In genomic region chr6:101284131-101284530, GRCh38 we compare ENCODE assay signal across 37 cellular contexts.
"Had no signal": no experiment of that assay in that cellular context is flagged by ENCODE, and none has a peak within 500 bp of the region (broad histone marks: within the 10 kb centered on the region; RNA-seq: fewer than 3 reads in every experiment).

No MANE protein-coding gene starts in this region.

- H3K36me3 Mint-ChIP-seq: activated CD8-positive, alpha-beta memory T cell treated with anti-CD3 and anti-CD28 coated beads, Interleukin-2, amount 10 ng/mL, durations not matched to agents 7 days and 5 days; activated naive CD4-positive, alpha-beta T cell treated with anti-CD3 and anti-CD28 coated beads, Interleukin-2, amount 10 ng/mL, durations not matched to agents 7 days and 5 days; activated naive CD4-positive, alpha-beta T cell treated with anti-CD3 and anti-CD28 coated beads, Interleukin-2, amount 50 U/mL, for 24 hours; activated naive CD8-positive, alpha-beta T cell; activated naive CD8-positive, alpha-beta T cell treated with anti-CD3 and anti-CD28 coated beads, Interleukin-2, amount 10 ng/mL, durations not matched to agents 7 days and 5 days; brain had no signal

- H3K9me3 Mint-ChIP-seq: activated naive CD4-positive, alpha-beta T cell treated with anti-CD3 and anti-CD28 coated beads, Interleukin-2, amount 50 U/mL, for 24 hours; activated naive CD8-positive, alpha-beta T cell treated with anti-CD3 and anti-CD28 coated beads, Interleukin-2, amount 50 U/mL, for 24 hours; activated T-cell treated with anti-CD3 and anti-CD28 coated beads, Interleukin-2, amount 50 U/mL, for 24 hours; central memory CD8-positive, alpha-beta T cell; T-helper 2 cell treated with Interferon-gamma antibody and Interleukin-4, amounts not matched to agents 5 μg/mL and 100 μg/mL, for 36 hours had no signal

- H3K36me3 ChIP-seq: ascending aorta, cardiac muscle cell had no signal

- H3K4me3 ChIP-seq: ascending aorta, cardiac muscle cell had no signal

- H3K27me3 Mint-ChIP-seq: activated CD4-positive, alpha-beta memory T cell treated with anti-CD3 and anti-CD28 coated beads, Interleukin-2, amount 10 ng/mL, durations not matched to agents 7 days and 5 days; activated CD4-positive, alpha-beta T cell treated with anti-CD3 and anti-CD28 coated beads for 36 hours; activated CD4-positive, alpha-beta T cell treated with anti-CD3 and anti-CD28 coated beads, Interleukin-2, amount 10 ng/mL, durations not matched to agents 7 days and 5 days; activated CD8-positive, alpha-beta memory T cell treated with anti-CD3 and anti-CD28 coated beads, Interleukin-2, amount 10 ng/mL, durations not matched to agents 7 days and 5 days; activated naive CD4-positive, alpha-beta T cell treated with anti-CD3 and anti-CD28 coated beads, Interleukin-2, amount 10 ng/mL, durations not matched to agents 7 days and 5 days; activated naive CD4-positive, alpha-beta T cell treated with anti-CD3 and anti-CD28 coated beads, Interleukin-2, amount 50 U/mL, for 24 hours; activated naive CD8-positive, alpha-beta T cell; activated naive CD8-positive, alpha-beta T cell treated with anti-CD3 and anti-CD28 coated beads, Interleukin-2, amount 10 ng/mL, durations not matched to agents 7 days and 5 days; activated naive CD8-positive, alpha-beta T cell treated with anti-CD3 and anti-CD28 coated beads, Interleukin-2, amount 50 U/mL, for 24 hours; activated T-cell treated with anti-CD3 and anti-CD28 coated beads, Interleukin-2, amount 50 U/mL, for 24 hours; central memory CD8-positive, alpha-beta T cell had no signal

- H3K9me3 ChIP-seq: ascending aorta had no signal

- H3K4me1 Mint-ChIP-seq: activated CD4-positive, alpha-beta memory T cell treated with anti-CD3 and anti-CD28 coated beads, Interleukin-2, amount 10 ng/mL, durations not matched to agents 7 days and 5 days; activated CD4-positive, alpha-beta T cell treated with anti-CD3 and anti-CD28 coated beads for 36 hours; activated CD4-positive, alpha-beta T cell treated with anti-CD3 and anti-CD28 coated beads, Interleukin-2, amount 10 ng/mL, durations not matched to agents 7 days and 5 days; activated CD8-positive, alpha-beta memory T cell treated with anti-CD3 and anti-CD28 coated beads, Interleukin-2, amount 10 ng/mL, durations not matched to agents 7 days and 5 days; activated naive CD4-positive, alpha-beta T cell treated with anti-CD3 and anti-CD28 coated beads, Interleukin-2, amount 10 ng/mL, durations not matched to agents 7 days and 5 days; activated naive CD4-positive, alpha-beta T cell treated with anti-CD3 and anti-CD28 coated beads, Interleukin-2, amount 50 U/mL, for 24 hours; activated naive CD8-positive, alpha-beta T cell treated with anti-CD3 and anti-CD28 coated beads, Interleukin-2, amount 10 ng/mL, durations not matched to agents 7 days and 5 days; activated naive CD8-positive, alpha-beta T cell treated with anti-CD3 and anti-CD28 coated beads, Interleukin-2, amount 50 U/mL, for 24 hours; brain; central memory CD8-positive, alpha-beta T cell had no signal

- H3K4me3 Mint-ChIP-seq: activated CD4-positive, alpha-beta memory T cell treated with anti-CD3 and anti-CD28 coated beads, Interleukin-2, amount 10 ng/mL, durations not matched to agents 7 days and 5 days; activated CD4-positive, alpha-beta T cell treated with anti-CD3 and anti-CD28 coated beads for 36 hours; activated CD4-positive, alpha-beta T cell treated with anti-CD3 and anti-CD28 coated beads, Interleukin-2, amount 10 ng/mL, durations not matched to agents 7 days and 5 days; activated CD8-positive, alpha-beta memory T cell treated with anti-CD3 and anti-CD28 coated beads, Interleukin-2, amount 10 ng/mL, durations not matched to agents 7 days and 5 days; activated CD8-positive, alpha-beta T cell treated with anti-CD3 and anti-CD28 coated beads, Interleukin-2, amount 10 ng/mL, durations not matched to agents 7 days and 5 days; activated naive CD4-positive, alpha-beta T cell treated with anti-CD3 and anti-CD28 coated beads, Interleukin-2, amount 10 ng/mL, durations not matched to agents 7 days and 5 days; activated naive CD4-positive, alpha-beta T cell treated with anti-CD3 and anti-CD28 coated beads, Interleukin-2, amount 50 U/mL, for 24 hours; activated naive CD8-positive, alpha-beta T cell; activated naive CD8-positive, alpha-beta T cell treated with anti-CD3 and anti-CD28 coated beads, Interleukin-2, amount 10 ng/mL, durations not matched to agents 7 days and 5 days; activated naive CD8-positive, alpha-beta T cell treated with anti-CD3 and anti-CD28 coated beads, Interleukin-2, amount 50 U/mL, for 24 hours; activated T-cell treated with anti-CD3 and anti-CD28 coated beads, Interleukin-2, amount 50 U/mL, for 24 hours; brain; central memory CD8-positive, alpha-beta T cell; T-helper 1 cell treated with Interleukin-12 subunit alpha and Interleukin-12 subunit beta and Interleukin-4 antibody, amounts not matched to agents 30 μg/mL and 1 μg/mL, for 36 hours; T-helper 2 cell treated with Interferon-gamma antibody and Interleukin-4, amounts not matched to agents 5 μg/mL and 100 μg/mL, for 36 hours had no signal

- H3K4me1 ChIP-seq: ascending aorta had no signal

- DNase-seq: activated CD4-positive, alpha-beta memory T cell treated with anti-CD3 and anti-CD28 coated beads, Interleukin-2, amount 10 ng/mL, durations not matched to agents 7 days and 5 days; activated CD4-positive, alpha-beta T cell treated with anti-CD3 and anti-CD28 coated beads for 1 hour; activated CD4-positive, alpha-beta T cell treated with anti-CD3 and anti-CD28 coated beads for 36 hours; activated CD4-positive, alpha-beta T cell treated with anti-CD3 and anti-CD28 coated beads for 48 hours; activated CD4-positive, alpha-beta T cell treated with anti-CD3 and anti-CD28 coated beads, Interleukin-2, amount 10 ng/mL, durations not matched to agents 7 days and 5 days; activated CD4-positive, alpha-beta T cell treated with anti-CD3 and anti-CD28 coated beads, Interleukin-2, amount 50 U/mL, for 48 hours; activated CD4-positive, CD25-positive, alpha-beta regulatory T cell; activated CD8-positive, alpha-beta memory T cell treated with anti-CD3 and anti-CD28 coated beads for 24 hours; activated CD8-positive, alpha-beta memory T cell treated with anti-CD3 and anti-CD28 coated beads, Interleukin-2, amount 10 ng/mL, durations not matched to agents 7 days and 5 days; activated CD8-positive, alpha-beta memory T cell treated with anti-CD3 and anti-CD28 coated beads, Interleukin-2, amount 50 U/mL, for 48 hours; activated CD8-positive, alpha-beta T cell treated with anti-CD3 and anti-CD28 coated beads, Interleukin-2, amount 10 ng/mL, durations not matched to agents 7 days and 5 days; activated effector memory CD4-positive, alpha-beta T cell treated with Interleukin-2 at 50 U/mL for 16 hours; activated gamma-delta T cell; activated naive CD4-positive, alpha-beta T cell treated with anti-CD3 and anti-CD28 coated beads, Interleukin-2, amount 10 ng/mL, durations not matched to agents 7 days and 5 days; activated naive CD4-positive, alpha-beta T cell treated with Interleukin-2 at 50 U/mL for 16 hours; activated naive CD8-positive, alpha-beta T cell treated with anti-CD3 and anti-CD28 coated beads, Interleukin-2, amount 10 ng/mL, durations not matched to agents 7 days and 5 days; activated naive CD8-positive, alpha-beta T cell treated with anti-CD3 and anti-CD28 coated beads, Interleukin-2, amount 50 U/mL, for 24 hours; activated T-cell treated with anti-CD3 and anti-CD28 coated beads, Interleukin-2, amount 50 U/mL, for 24 hours; activated T-cell treated with anti-CD3 and anti-CD28 coated beads, Interleukin-2, amount 50 U/mL, for 48 hours; amygdala; anterior cingulate cortex; caudate nucleus; cerebellar nuclear complex; T-helper 1 cell; T-helper 2 cell; T-helper 9 cell had no signal

- H3K27me3 ChIP-seq: ascending aorta, cardiac muscle cell had no signal

- H3K27ac Mint-ChIP-seq: activated CD4-positive, alpha-beta memory T cell treated with anti-CD3 and anti-CD28 coated beads, Interleukin-2, amount 10 ng/mL, durations not matched to agents 7 days and 5 days; activated CD4-positive, alpha-beta T cell treated with anti-CD3 and anti-CD28 coated beads for 36 hours; activated CD4-positive, alpha-beta T cell treated with anti-CD3 and anti-CD28 coated beads, Interleukin-2, amount 10 ng/mL, durations not matched to agents 7 days and 5 days; activated CD8-positive, alpha-beta memory T cell treated with anti-CD3 and anti-CD28 coated beads, Interleukin-2, amount 10 ng/mL, durations not matched to agents 7 days and 5 days; activated CD8-positive, alpha-beta T cell treated with anti-CD3 and anti-CD28 coated beads, Interleukin-2, amount 10 ng/mL, durations not matched to agents 7 days and 5 days; activated naive CD4-positive, alpha-beta T cell treated with anti-CD3 and anti-CD28 coated beads, Interleukin-2, amount 10 ng/mL, durations not matched to agents 7 days and 5 days; activated naive CD4-positive, alpha-beta T cell treated with anti-CD3 and anti-CD28 coated beads, Interleukin-2, amount 50 U/mL, for 24 hours; activated naive CD8-positive, alpha-beta T cell; activated naive CD8-positive, alpha-beta T cell treated with anti-CD3 and anti-CD28 coated beads, Interleukin-2, amount 10 ng/mL, durations not matched to agents 7 days and 5 days; activated naive CD8-positive, alpha-beta T cell treated with anti-CD3 and anti-CD28 coated beads, Interleukin-2, amount 50 U/mL, for 24 hours; activated T-cell treated with anti-CD3 and anti-CD28 coated beads, Interleukin-2, amount 50 U/mL, for 24 hours; activated T-helper 2 cell treated with anti-CD3 and anti-CD28 coated beads, Interferon-gamma antibody, Interleukin-2, Interleukin-4, amounts not matched to agents 10 μg/mL and 5 μg/mL and 100 μg/mL, durations not matched to agents 14 hours and 24 hours and 36 hours; brain; T-helper 1 cell treated with Interleukin-12 subunit alpha and Interleukin-12 subunit beta and Interleukin-4 antibody, amounts not matched to agents 30 μg/mL and 1 μg/mL, for 36 hours; T-helper 2 cell treated with Interferon-gamma antibody and Interleukin-4, amounts not matched to agents 5 μg/mL and 100 μg/mL, for 36 hours had no signal

- H3K27ac ChIP-seq: ascending aorta, cardiac muscle cell, VCaP had no signal

- ATAC-seq: activated CD4-positive, alpha-beta T cell treated with anti-CD3 and anti-CD28 coated beads for 36 hours; activated CD4-positive, CD25-positive, alpha-beta regulatory T cell treated with anti-CD3 and anti-CD28 coated beads, Interleukin-2, amount 50 U/mL, for 24 hours; activated CD8-positive, alpha-beta memory T cell treated with anti-CD3 and anti-CD28 coated beads, Interleukin-2, amount 10 ng/mL, durations not matched to agents 7 days and 5 days; activated CD8-positive, alpha-beta T cell treated with anti-CD3 and anti-CD28 coated beads, Interleukin-2, amount 10 ng/mL, durations not matched to agents 7 days and 5 days had no signal
